8 cellular contexts compared by ENCODE assay signal in genomic region chr22:20606041-20606783, GRCh38.
DNase-seq lines count a peak whose midpoint lies in the region; ATAC-seq and TF ChIP-seq lines count a peak whose summit lies in the region.

No MANE protein-coding gene starts in this region.

- DNase-seq in CD14-positive monocyte (ENCODE audit: low spot score): no peak
- peak; percentile 37 for DNase-seq in HFFc6
- DNase-seq in NCI-H82 treated with DMSO at 0.1 percent for 48 hours (lab: John Stamatoyannopoulos, UW; ENCODE audit: unreplicated experiment): peak; percentile 17
- peak; percentile 83 for DNase-seq in activated CD8-positive, alpha-beta memory T cell treated with anti-CD3 and anti-CD28 coated beads for 24 hours
- DNase-seq in erythroblast (lab: John Stamatoyannopoulos, UW): peak; percentile 57 to 71
- DNase-seq in neural crest cell (ENCODE audit: low read depth, low spot score): peak; percentile 47
- peak; percentile 56 for DNase-seq in testis

- no peak for TF ChIP-seq POLR2A in erythroblast (IDR thresholded peaks at IDR 0.05; ENCODE audit: low read length)
- no peak for TF ChIP-seq POLR2A in testis (IDR thresholded peaks at IDR 0.05)

- H3K9me3 Mint-ChIP-seq in CD14-positive monocyte (no peaks in the 10 kb centered on the region), HFFc6 (no peaks in the 10 kb centered on the region), neural crest cell (no peaks in the 10 kb centered on the region)

- peaks cover 0 to 9% (median 6%) of the 10 kb centered on the region in 3 donors for H3K27me3 Mint-ChIP-seq in CD14-positive monocyte (ENCODE audit: low read depth in 3 of 3)
- H3K27me3 Mint-ChIP-seq in HFFc6 (ENCODE audit: insufficient read depth): peaks cover 36% of the 10 kb centered on the region
- H3K27me3 Mint-ChIP-seq in neural crest cell (ENCODE audit: low read depth): no peaks in the 10 kb centered on the region

- no peak for ATAC-seq in GM19328 (IDR thresholded peaks at IDR 0.05; ENCODE audit: unreplicated experiment)

- no peak overlapping the region for H3K4me3 ChIP-seq in testis

- no peaks in the 10 kb centered on the region for H3K4me1 ChIP-seq in testis

- 60% methylated on average over 2 to 12 of the region's 13 CpGs for WGBS in testis, 2 donors

- no peak overlapping the region for H3K27ac ChIP-seq in testis

- no peak overlapping the region for H3K4me3 Mint-ChIP-seq in CD14-positive monocyte
- H3K4me3 Mint-ChIP-seq in HFFc6: no peak overlapping the region
- H3K4me3 Mint-ChIP-seq in neural crest cell: no peak overlapping the region

- H3K27me3 ChIP-seq in testis: no peaks in the 10 kb centered on the region

- peak; percentile 65 for TF ChIP-seq CTCF in CD14-positive monocyte (IDR thresholded peaks at IDR 0.05)
- peak; percentile 80 for TF ChIP-seq CTCF in HFFc6 (IDR thresholded peaks at IDR 0.05)
- TF ChIP-seq CTCF in neural crest cell (conservative IDR thresholded peaks at IDR 0.05): peak; percentile 86
- peak in 2 of 3 experiments; percentile 10 to 56 for TF ChIP-seq CTCF in testis (IDR thresholded peaks at IDR 0.05)

- H3K36me3 Mint-ChIP-seq in CD14-positive monocyte: no peaks in the 10 kb centered on the region
- no peaks in the 10 kb centered on the region for H3K36me3 Mint-ChIP-seq in HFFc6 (ENCODE audit: low read depth)
- H3K36me3 Mint-ChIP-seq in neural crest cell (ENCODE audit: low read depth): no peaks in the 10 kb centered on the region

- no peaks in the 10 kb centered on the region for H3K36me3 ChIP-seq in testis (ENCODE audit: low read depth, missing control alignments)

- intact Hi-C loops in CD14-positive monocyte (cut with micrococcal nuclease): loop anchor here in 1 of 2 donors (10.0 kb wide), 1 partner anchor 89 kb away; no protein-coding TSS in a partner anchor
- intact Hi-C loops in testis (cut with DNase I; ENCODE audit: low total_unique reads): no loop called here

- H3K27ac Mint-ChIP-seq in CD14-positive monocyte (no peak overlapping the region), HFFc6 (no peak overlapping the region), neural crest cell (ENCODE audit: unreplicated experiment) (no peak overlapping the region)

- H3K4me1 Mint-ChIP-seq in CD14-positive monocyte: peaks cover 3% of the 10 kb centered on the region
- no peaks in the 10 kb centered on the region for H3K4me1 Mint-ChIP-seq in HFFc6 (ENCODE audit: low read depth)
- H3K4me1 Mint-ChIP-seq in neural crest cell: no peaks in the 10 kb centered on the region

- H3K9me3 ChIP-seq in testis: no peaks in the 10 kb centered on the region

Comparison
In these comparisons a context has a peak if more than half of its experiments do, and no peak if none do; other contexts are left out.
1. CTCF ChIP-seq: peak in every context shown above with its lines; median percentile 86 in neural crest cell; 80 in HFFc6; 65 in CD14-positive monocyte; 33 in testis.